In genomic region chr1:49694251-49694827, GRCh38 we compare ENCODE assay signal across 30 cellular contexts.
"Had no signal": no experiment of that assay in that cellular context is flagged by ENCODE, and none has a peak within 500 bp of the region (broad histone marks: within the 10 kb centered on the region; RNA-seq: fewer than 3 reads in every experiment).

No MANE protein-coding gene starts in this region.

- H3K27me3 ChIP-seq: adrenal gland, body of pancreas, esophagus muscularis mucosa, foreskin keratinocyte, gastrocnemius medialis, heart left ventricle had no signal

- H3K4me3 ChIP-seq: adrenal gland, body of pancreas, esophagus muscularis mucosa, gastrocnemius medialis, heart left ventricle had no signal

- DNase-seq: activated CD4-positive, alpha-beta memory T cell treated with anti-CD3 and anti-CD28 coated beads for 36 hours; activated CD4-positive, alpha-beta T cell treated with anti-CD3 and anti-CD28 coated beads for 36 hours; activated CD4-positive, alpha-beta T cell treated with anti-CD3 and anti-CD28 coated beads, Interleukin-2, amount 10 ng/mL, durations not matched to agents 24 days and 14 days; activated CD4-positive, CD25-positive, alpha-beta regulatory T cell; activated CD4-positive, CD25-positive, alpha-beta regulatory T cell treated with anti-CD3 and anti-CD28 coated beads, Interleukin-2, amount 50 U/mL, for 72 hours; activated CD8-positive, alpha-beta memory T cell treated with anti-CD3 and anti-CD28 coated beads, Interleukin-2, amount 10 ng/mL, durations not matched to agents 7 days and 5 days; activated CD8-positive, alpha-beta memory T cell treated with anti-CD3 and anti-CD28 coated beads, Interleukin-2, amount 50 U/mL, for 4 hours; activated CD8-positive, alpha-beta T cell treated with anti-CD3 and anti-CD28 coated beads, Interleukin-2, amount 10 ng/mL, durations not matched to agents 7 days and 5 days; activated effector memory CD4-positive, alpha-beta T cell treated with anti-CD3 and anti-CD28 coated beads, Interleukin-2, amount 50 U/mL, for 16 hours; activated naive CD4-positive, alpha-beta T cell treated with anti-CD3 and anti-CD28 coated beads for 36 hours; activated naive CD8-positive, alpha-beta T cell treated with anti-CD3 and anti-CD28 coated beads for 36 hours; activated naive CD8-positive, alpha-beta T cell treated with anti-CD3 and anti-CD28 coated beads, Interleukin-2, amount 50 U/mL, for 24 hours; activated T-cell treated with anti-CD3 and anti-CD28 coated beads, Interleukin-2, amount 50 U/mL, for 1 hour; activated T-cell treated with anti-CD3 and anti-CD28 coated beads, Interleukin-2, amount 50 U/mL, for 48 hours; adrenal gland; amygdala; aorta; body of pancreas; caudate nucleus; cortex of kidney; dermis blood vessel endothelial cell; effector CD4-positive, alpha-beta T cell; effector memory CD8-positive, alpha-beta T cell; erythroblast; foreskin keratinocyte; gastrocnemius medialis; glutamatergic neuron; heart left ventricle; hypothalamus had no signal

- ATAC-seq: activated CD4-positive, alpha-beta T cell treated with anti-CD3 and anti-CD28 coated beads for 36 hours; activated CD8-positive, alpha-beta memory T cell treated with anti-CD3 and anti-CD28 coated beads, Interleukin-2, amount 10 ng/mL, durations not matched to agents 7 days and 5 days; activated CD8-positive, alpha-beta T cell treated with anti-CD3 and anti-CD28 coated beads, Interleukin-2, amount 10 ng/mL, durations not matched to agents 7 days and 5 days; activated naive CD8-positive, alpha-beta T cell treated with anti-CD3 and anti-CD28 coated beads, Interleukin-2, amount 50 U/mL, for 24 hours; body of pancreas; effector memory CD8-positive, alpha-beta T cell; foreskin keratinocyte; gastrocnemius medialis; heart left ventricle had no signal

- H3K27ac ChIP-seq: adrenal gland, body of pancreas, esophagus muscularis mucosa, foreskin keratinocyte, gastrocnemius medialis, heart left ventricle had no signal

- H3K4me1 ChIP-seq: adrenal gland, body of pancreas, esophagus muscularis mucosa, foreskin keratinocyte, gastrocnemius medialis, heart left ventricle had no signal

- H3K36me3 ChIP-seq: adrenal gland, esophagus muscularis mucosa, gastrocnemius medialis, heart left ventricle had no signal

- H3K9me3 ChIP-seq: body of pancreas, gastrocnemius medialis had no signal
